In the genomic region with DNA sequence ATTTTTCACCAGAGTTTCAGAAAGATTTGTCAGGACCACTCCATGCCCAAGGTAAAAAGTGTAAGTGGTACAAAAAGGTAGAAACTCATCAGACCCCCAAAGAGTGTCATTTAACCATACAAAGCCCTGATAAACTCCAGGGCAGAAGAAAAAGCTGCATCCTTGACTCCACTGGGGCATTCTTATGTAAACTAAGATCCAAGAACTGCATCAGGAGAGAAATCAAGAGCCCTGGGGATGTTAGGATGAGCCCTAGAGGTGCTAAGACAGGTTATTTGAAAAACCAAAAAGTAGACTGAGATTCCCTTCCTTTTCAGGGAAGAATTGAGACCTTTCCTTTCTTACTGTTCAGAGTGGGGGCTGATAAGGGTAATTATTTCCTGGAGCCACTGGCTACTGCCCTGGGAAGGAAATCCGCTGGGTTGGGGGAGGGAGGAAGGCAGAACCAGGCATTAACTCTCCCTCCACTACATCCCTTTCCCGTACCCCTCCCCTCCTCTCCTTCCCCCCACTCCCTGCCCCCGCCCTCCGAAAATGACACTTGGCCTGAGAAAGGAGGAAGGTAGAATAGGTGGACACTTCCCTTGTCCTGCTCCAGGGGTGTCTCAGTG, we compare ENCODE assay signal across 1 cellular context.
A peak's percentile ranks its signal among the peaks of the same experiment; 100 is the strongest.
TF ChIP-seq lines count a peak whose summit lies in the region.

No MANE protein-coding gene starts in this region.

TF ChIP-seq in H1, 55 proteins besides CTCF, POLR2A, EP300 and RAD21:
- TF ChIP-seq CBX8 (IDR thresholded peaks at IDR 0.05; ENCODE audit: borderline replicate concordance, low read depth, low read length): no peak
- peak; percentile 92 for TF ChIP-seq ASH2L (IDR thresholded peaks at IDR 0.05; ENCODE audit: low read length)
